Comparison of ENCODE assay signal across 31 cellular contexts in genomic region chr6:161663682-161664081, GRCh38.
DNase-seq lines count a peak whose midpoint lies in the region; ATAC-seq, FAIRE-seq and TF ChIP-seq lines count a peak whose summit lies in the region.
"Had no signal": no experiment of that assay in that cellular context is flagged by ENCODE, and none has a peak within 500 bp of the region (broad histone marks: within the 10 kb centered on the region; RNA-seq: fewer than 3 reads in every experiment).

No MANE protein-coding gene starts in this region.

- H2AFZ ChIP-seq in K562 (ENCODE audit: low read depth, low read length), result no peak overlapping the region

- H3K4me2 ChIP-seq in K562 (ENCODE audit: insufficient read depth, low read length), result no peak overlapping the region
- H3K4me2 ChIP-seq: A549; BLaER1; BLaER1 treated with 17β-estradiol and CSF1 and Interleukin-3, amounts not matched to agents 10 nM and 100 nM had no signal

- TF ChIP-seq EP300 in K562 (IDR thresholded peaks at IDR 0.05; ENCODE audit: low read length), result no peak
- no peak for TF ChIP-seq EP300 in esophagus muscularis mucosa (IDR thresholded peaks at IDR 0.05)

- H3K4me3 ChIP-seq in K562, result no peak overlapping the region
- H3K4me3 ChIP-seq in esophagus muscularis mucosa, result no peak overlapping the region
- H3K4me3 ChIP-seq: A549; BLaER1; BLaER1 treated with 17β-estradiol and CSF1 and Interleukin-3, amounts not matched to agents 10 nM and 100 nM had no signal

- no peaks in the 10 kb centered on the region for H4K20me1 ChIP-seq in K562 (replicated peaks; ENCODE audit: control insufficient read depth, insufficient read depth, low read length)
- H4K20me1 ChIP-seq: BLaER1; BLaER1 treated with 17β-estradiol and CSF1 and Interleukin-3, amounts not matched to agents 10 nM and 100 nM had no signal

- in situ Hi-C loops in K562 (cut with MboI), result no loop called here

- H3K4me1 ChIP-seq in K562 (replicated peaks in 1 of 2; ENCODE audit: control insufficient read depth in 2 of 2, insufficient read depth in 2 of 2, low read length in 2 of 2) (no peaks in the 10 kb centered on the region), esophagus muscularis mucosa (no peaks in the 10 kb centered on the region)
- H3K4me1 ChIP-seq: A549; BE2C; BLaER1; BLaER1 treated with 17β-estradiol and CSF1 and Interleukin-3, amounts not matched to agents 10 nM and 100 nM; Caco-2 had no signal

- H3K36me3 ChIP-seq in K562 (ENCODE audit: control insufficient read depth, insufficient read depth, low read length) (no peaks in the 10 kb centered on the region), esophagus muscularis mucosa (no peaks in the 10 kb centered on the region)
- H3K36me3 ChIP-seq: BE2C; BLaER1; BLaER1 treated with 17β-estradiol and CSF1 and Interleukin-3, amounts not matched to agents 10 nM and 100 nM had no signal

- FAIRE-seq in K562 (lab: Jason Lieb, UNC), result no peak
- FAIRE-seq: A204.1, A549, D721Med had no signal

- H3K79me2 ChIP-seq in K562 (ENCODE audit: control insufficient read depth, insufficient read depth, low read length), result no peaks in the 10 kb centered on the region

- peaks cover 0 to 18% of the 10 kb centered on the region in 2 experiments; a peak in 2 of 5 replicates for H3K27me3 ChIP-seq in K562 (ENCODE audit: control insufficient read depth in 2 of 2, insufficient read depth in 2 of 2, low read length in 2 of 2)
- no peaks in the 10 kb centered on the region for H3K27me3 ChIP-seq in esophagus muscularis mucosa
- H3K27me3 ChIP-seq: BE2C; BLaER1; BLaER1 treated with 17β-estradiol and CSF1 and Interleukin-3, amounts not matched to agents 10 nM and 100 nM had no signal

- CTCF ChIA-PET in K562 (lab: Yijun Ruan, JAX; ENCODE audit: low intra/inter-chr PET ratio), result no interaction called here

- ATAC-seq in K562 (peak; percentile 57; the same call in 1 of the 3 replicates), GM21528 (IDR thresholded peaks at IDR 0.05; ENCODE audit: low FRiP score, unreplicated experiment) (no peak)
- ATAC-seq: A549; CD8-positive, alpha-beta T cell had no signal

- 2% methylated on average over 8 of the region's 8 CpGs for WGBS in K562 (ENCODE audit: insufficient coverage, low coverage, missing lambda C conversion rate)
- 95% methylated on average over 8 of the region's 8 CpGs for WGBS in esophagus muscularis mucosa

- H3K27ac ChIP-seq in K562 (ENCODE audit: extremely low read depth, low read depth, low read length) (no peak overlapping the region), esophagus muscularis mucosa (replicated peaks in 1 of 4) (no peak overlapping the region)
- H3K27ac ChIP-seq: 22Rv1; A549; BLaER1; BLaER1 treated with 17β-estradiol and CSF1 and Interleukin-3, amounts not matched to agents 10 nM and 100 nM; C4-2B had no signal

- POLR2A ChIA-PET in K562 (lab: Yijun Ruan, JAX), result interaction anchor here (0.7 kb wide), 1 partner anchor 200 kb away, joined by 3 read pairs; no protein-coding TSS in a partner anchor

- no peak for TF ChIP-seq RAD21 in K562 (CRISPR knock-in tag; conservative IDR thresholded peaks at IDR 0.05 in 1 of 2, IDR thresholded peaks at IDR 0.05 in 1 of 2)

- H3K9me1 ChIP-seq in K562 (ENCODE audit: control insufficient read depth, insufficient read depth, low read length), result no peaks in the 10 kb centered on the region

- no TSS peak for BruUV-seq in K562 (replicated peaks; lab: Mats Ljungman, UMichigan)

- no peak overlapping the region for H3K9ac ChIP-seq in K562 (ENCODE audit: insufficient read depth in 1 of 2, low read depth in 2 of 2, low read length in 2 of 2)
- H3K9ac ChIP-seq: BLaER1; BLaER1 treated with 17β-estradiol and CSF1 and Interleukin-3, amounts not matched to agents 10 nM and 100 nM had no signal

- TF ChIP-seq POLR2A in K562 (conservative IDR thresholded peaks at IDR 0.05) (no peak), esophagus muscularis mucosa (IDR thresholded peaks at IDR 0.05; ENCODE audit: low read depth) (no peak)

- intact Hi-C loops in K562 (cut with micrococcal nuclease), result no loop called here
- intact Hi-C loops in esophagus muscularis mucosa (cut with DNase I), result no loop called here

- TF ChIP-seq CTCF in K562 (IDR thresholded peaks at IDR 0.05 in 2 of 3, conservative IDR thresholded peaks at IDR 0.05 in 1 of 3; ENCODE audit: insufficient read depth in 2 of 3, low read depth in 1 of 3, low read length in 3 of 3), result no peak
- no peak for TF ChIP-seq CTCF in esophagus muscularis mucosa (IDR thresholded peaks at IDR 0.05)

- DNase-seq in K562 (ENCODE audit: extremely low read depth in 1 of 4, low spot score in 3 of 4) (peak in 2 of 4 experiments; percentile 23 to 27), esophagus muscularis mucosa (ENCODE audit: extremely low spot score) (peak; percentile 70), COLO668 (lab: John Stamatoyannopoulos, UW; ENCODE audit: unreplicated experiment) (no peak)
- DNase-seq: 8988T; ACHN; AML-193; BE2C; C1 segment of cervical spinal cord; Caco-2; Calu3; CD4-positive, alpha-beta memory T cell; CD4-positive, alpha-beta T cell; CD4-positive, CD25-positive, alpha-beta regulatory T cell; CD8-positive, alpha-beta memory T cell; CD8-positive, alpha-beta T cell; COR-L47; DMS 273 treated with DMSO at 0.1 percent for 48 hours; DMS153; DMS53; DMS79; DMS79 treated with DMSO at 0.1 percent for 48 hours; DND-41; EL had no signal

- H3K9me3 ChIP-seq in K562 (replicated peaks; ENCODE audit: control insufficient read depth, insufficient read depth, low read depth, low read length) (no peaks in the 10 kb centered on the region), esophagus muscularis mucosa (no peaks in the 10 kb centered on the region)
- H3K9me3 ChIP-seq: A549, BE2C, Caco-2 had no signal

TF ChIP-seq in K562, 482 proteins besides CTCF, POLR2A, EP300 and RAD21:
- TF ChIP-seq SREBF2 (CRISPR knock-in tag; IDR thresholded peaks at IDR 0.05) (no peak), JUND (IDR thresholded peaks at IDR 0.05; ENCODE audit: borderline replicate concordance, low read depth, low read length) (no peak), JUND (tag; IDR thresholded peaks at IDR 0.05; ENCODE audit: borderline replicate concordance, low read depth, low read length) (no peak), HNRNPL (IDR thresholded peaks at IDR 0.05; ENCODE audit: low read depth, low read length) (no peak), SNIP1 (IDR thresholded peaks at IDR 0.05; ENCODE audit: low read depth) (no peak), IFI16 (CRISPR knock-in tag; IDR thresholded peaks at IDR 0.05) (no peak), TRIM28 (IDR thresholded peaks at IDR 0.05) (no peak), GTF3C2 (IDR thresholded peaks at IDR 0.05; ENCODE audit: borderline replicate concordance, extremely low read depth, insufficient read length) (no peak), SLC30A9 (CRISPR knock-in tag; IDR thresholded peaks at IDR 0.05) (no peak), TCF7L2 (IDR thresholded peaks at IDR 0.05; ENCODE audit: low read depth, low read length) (no peak), THAP12 (CRISPR knock-in tag; IDR thresholded peaks at IDR 0.05) (no peak)
